Comparison of ENCODE assay signal across 20 cellular contexts in the genomic region with DNA sequence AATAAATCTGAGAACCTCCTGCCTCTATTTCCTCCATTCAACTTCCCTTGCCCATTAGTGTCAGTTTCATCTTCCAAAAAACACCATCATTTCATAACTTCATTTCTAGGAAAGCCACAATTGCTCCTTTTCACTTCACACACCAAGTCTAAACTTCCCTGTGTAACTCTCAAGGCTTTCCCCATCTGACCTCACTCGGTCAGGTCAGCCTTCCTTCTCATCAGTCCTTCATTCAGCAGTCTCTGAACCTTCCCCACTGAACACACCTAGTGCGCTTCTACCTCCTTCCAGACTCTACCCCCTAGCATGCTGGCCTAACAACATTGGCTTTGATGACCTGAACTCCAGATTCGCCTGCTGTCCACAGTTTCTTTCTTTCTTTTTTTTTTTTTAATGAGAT. TPM values are rescaled to one million over a fixed set of nuclear protein-coding genes. Genes with fewer than 3 reads are reported as not detected.
"Had no signal": no experiment of that assay in that cellular context is flagged by ENCODE, and none has a peak within 500 bp of the region (broad histone marks: within the 10 kb centered on the region; RNA-seq: fewer than 3 reads in every experiment).

No MANE protein-coding gene starts in this region.

- ATAC-seq: esophagus mucosa; gastrocnemius medialis; naive thymus-derived CD8-positive, alpha-beta T cell; stimulated activated naive CD8-positive, alpha-beta T cell treated with anti-CD3 and anti-CD28 coated beads, Interleukin-15, amount 100 ng/mL, for 72 hours had no signal

- H3K9me3 ChIP-seq: gastrocnemius medialis, psoas muscle, thyroid gland had no signal

- DNase-seq: cerebellar nuclear complex; cortex of kidney; foreskin fibroblast; gastrocnemius medialis; mammary epithelial cell; mesendoderm; naive thymus-derived CD8-positive, alpha-beta T cell; nephron progenitor cell; nucleus accumbens; psoas muscle; right cardiac atrium; stimulated activated CD4-positive, alpha-beta T cell treated with anti-CD3 and anti-CD28 coated beads, Interleukin-15, amount 100 ng/mL, for 24 hours; stimulated activated CD4-positive, alpha-beta T cell treated with anti-CD3 and anti-CD28 coated beads, Interleukin-4, amount 100 ng/mL, for 1 hour; stimulated activated CD8-positive, alpha-beta memory T cell treated with anti-CD3 and anti-CD28 coated beads, Interleukin-4, amount 100 ng/mL, for 48 hours; stimulated activated naive CD4-positive, alpha-beta T cell; stimulated activated naive CD8-positive, alpha-beta T cell treated with anti-CD3 and anti-CD28 coated beads, Interleukin-15, amount 100 ng/mL, for 72 hours; thyroid gland; trophoblast cell had no signal

- H3K4me3 ChIP-seq: gastrocnemius medialis, psoas muscle, skin epidermis, thyroid gland had no signal

- H3K27me3 ChIP-seq: gastrocnemius medialis, thyroid gland had no signal

- H3K27ac ChIP-seq: gastrocnemius medialis, psoas muscle, skin epidermis, thyroid gland had no signal

- H3K36me3 ChIP-seq: gastrocnemius medialis, thyroid gland had no signal

RNA-seq across cellular contexts. Expression of a gene that starts 35.8 kb away (rescaled TPM):
- total RNA-seq: naive thymus-derived CD8-positive, alpha-beta T cell had no signal
